ENCODE assay signal across 8 cellular contexts in genomic region chr17:59707182-59707970, GRCh38. TPM values are rescaled to one million over a fixed set of nuclear protein-coding genes. Genes with fewer than 3 reads are reported as not detected.
DNase-seq lines count a peak whose midpoint lies in the region; ATAC-seq, FAIRE-seq and TF ChIP-seq lines count a peak whose summit lies in the region.

TSS of gene PTRH2 (minus strand) at chr17:59707430. CDS start at chr17:59697978, 9,452 bp downstream.
TSS of gene VMP1 (plus strand) at chr17:59707654. CDS start at chr17:59731447, 23,793 bp downstream.

- H3K9ac ChIP-seq in mammary epithelial cell (ENCODE audit: insufficient read depth, low read length) = peak within 1 kb of the TSS; percentile 98
- H3K9ac ChIP-seq in iPS-20b (ENCODE audit: low read depth, low read length) = peak within 1 kb of the TSS; percentile 99

- in situ Hi-C loops in ACHN (cut with HindIII; ENCODE audit: low pct_ligation_motif_present, low pct_unique_long_range_greater_than_20kb, low sequenced_read_pairs) = no loop called here
- in situ Hi-C loops in mammary epithelial cell (cut with MboI; ENCODE audit: low sequenced_read_pairs in 2 of 2) = no loop called here

- peak; percentile 100 for DNase-seq in ACHN
- peak; percentile 99 for DNase-seq in NCI-H2227 (lab: John Stamatoyannopoulos, UW; ENCODE audit: unreplicated experiment)
- DNase-seq in WERI-Rb-1 = peak; percentile 100
- DNase-seq in mammary epithelial cell = peak; percentile 100
- DNase-seq in small intestine = peak; percentile 100

- H2AFZ ChIP-seq in mammary epithelial cell (ENCODE audit: low read depth, low read length) = peak within 1 kb of the TSS; percentile 94

- H3K27ac ChIP-seq in WERI-Rb-1 (peak within 1 kb of the TSS; percentile 86), mammary epithelial cell (ENCODE audit: insufficient read depth, low read depth, low read length) (peak within 1 kb of the TSS; percentile 97), iPS-20b (ENCODE audit: low read length) (peak within 1 kb of the TSS; percentile 83), small intestine (ENCODE audit: low read depth in 1 of 2, low read length in 1 of 2) (peak within 1 kb of the TSS; percentile 91 to 97)

- intact Hi-C loops in mammary epithelial cell (cut with micrococcal nuclease) = loop anchor here (2.0 kb wide), 1 partner anchor 151 kb away; no protein-coding TSS in a partner anchor

- no peak for FAIRE-seq in small intestine (lab: Jason Lieb, UNC)

- WGBS in mammary epithelial cell (ENCODE audit: low coverage, missing lambda C conversion rate) = 0% methylated on average over 35 of the region's 45 CpGs
- 0 to 1% (median 0%) methylated on average over 44 to 45 of the region's 45 CpGs for WGBS in small intestine, 3 donors

- no peaks in the 10 kb centered on the region for H3K27me3 ChIP-seq in WERI-Rb-1 (ENCODE audit: insufficient read depth, low read depth, severe bottlenecking)
- no peaks in the 10 kb centered on the region for H3K27me3 ChIP-seq in mammary epithelial cell (ENCODE audit: insufficient read depth, low read length)
- H3K27me3 ChIP-seq in iPS-20b (ENCODE audit: insufficient read depth, low read length) = no peaks in the 10 kb centered on the region
- no peaks in the 10 kb centered on the region for H3K27me3 ChIP-seq in small intestine (ENCODE audit: control insufficient read depth in 2 of 2, insufficient read depth in 2 of 2, low read length in 2 of 2)

- CTCF ChIA-PET in mammary epithelial cell (lab: Charles Lee; ENCODE audit: low non-redundant PET) = interaction anchor here (0.6 kb wide), 1 partner anchor 40 kb away, joined by 14 read pairs; no protein-coding TSS in a partner anchor

- H3K4me3 ChIP-seq in WERI-Rb-1 (ENCODE audit: low read depth, low read length) (peak within 1 kb of the TSS; percentile 85), mammary epithelial cell (replicated peaks in 1 of 3; ENCODE audit: insufficient read depth in 1 of 3, low read depth in 2 of 3, low read length in 3 of 3) (peak within 1 kb of the TSS; percentile 83 to 95 (median 88)), iPS-20b (ENCODE audit: low read length) (peak within 1 kb of the TSS; percentile 86), small intestine (ENCODE audit: low read depth in 1 of 2, low read length in 2 of 2) (peak within 1 kb of the TSS; percentile 61 to 72)

- H3K9me3 ChIP-seq in WERI-Rb-1 (ENCODE audit: severe bottlenecking) = no peaks in the 10 kb centered on the region
- no peaks in the 10 kb centered on the region for H3K9me3 ChIP-seq in mammary epithelial cell (replicated peaks; ENCODE audit: insufficient read depth, low read length)
- no peaks in the 10 kb centered on the region for H3K9me3 ChIP-seq in iPS-20b (ENCODE audit: insufficient read depth, low read depth, low read length)
- H3K9me3 ChIP-seq in small intestine (ENCODE audit: control insufficient read depth, low read depth) = no peaks in the 10 kb centered on the region

- peak within 1 kb of the TSS; percentile 93 for H3K4me2 ChIP-seq in mammary epithelial cell (ENCODE audit: insufficient read depth, low read depth, low read length)

- TF ChIP-seq CTCF in WERI-Rb-1 (IDR thresholded peaks at IDR 0.05; ENCODE audit: low read depth, low read length) = no peak
- no peak for TF ChIP-seq CTCF in mammary epithelial cell (conservative IDR thresholded peaks at IDR 0.05 in 1 of 2, IDR thresholded peaks at IDR 0.05 in 1 of 2; ENCODE audit: extremely low read depth in 1 of 2, insufficient read depth in 1 of 2, low read depth in 1 of 2, low read length in 2 of 2)

- H3K4me1 ChIP-seq in mammary epithelial cell (ENCODE audit: insufficient read depth, low read length) (peaks cover 15% of the 10 kb centered on the region), iPS-20b (ENCODE audit: insufficient read depth, low read length) (peaks cover 6% of the 10 kb centered on the region; the same call in 1 of the 2 replicates), small intestine (ENCODE audit: control insufficient read depth in 2 of 2, insufficient read depth in 1 of 2, low read depth in 1 of 2, low read length in 1 of 2) (peaks cover 3 to 8% of the 10 kb centered on the region in 2 donors)

- no peaks in the 10 kb centered on the region for H4K20me1 ChIP-seq in mammary epithelial cell (ENCODE audit: insufficient read depth, low read length)

- BruUV-seq in mammary epithelial cell (replicated peaks; lab: Mats Ljungman, UMichigan) = TSS peak; percentile 64

- H3K79me2 ChIP-seq in mammary epithelial cell (ENCODE audit: insufficient read depth, low read length) = peaks cover 98% of the 10 kb centered on the region

- ATAC-seq in GM18873 (IDR thresholded peaks at IDR 0.05; ENCODE audit: low FRiP score, unreplicated experiment) (peak; percentile 92), HG03139 (IDR thresholded peaks at IDR 0.05; ENCODE audit: unreplicated experiment) (peak; percentile 98)

- H3K36me3 ChIP-seq in WERI-Rb-1 (peaks cover 27% of the 10 kb centered on the region), mammary epithelial cell (ENCODE audit: insufficient read depth, low read length) (no peaks in the 10 kb centered on the region), iPS-20b (ENCODE audit: insufficient read depth, low read depth, low read length) (peaks cover 21% of the 10 kb centered on the region), small intestine (ENCODE audit: control insufficient read depth in 2 of 2, insufficient read depth in 2 of 2, low read length in 2 of 2) (no peaks in the 10 kb centered on the region)

- dilution Hi-C loops in mammary epithelial cell (cut with HindIII; ENCODE audit: low sequenced_read_pairs) = loop anchor here (10.0 kb wide), 1 partner anchor 67 kb away; no protein-coding TSS in a partner anchor

RNA-seq across cellular contexts. Expression of gene PTRH2, which starts in this region (rescaled TPM):
- total RNA-seq in mammary epithelial cell = 10 to 100 TPM; 23.0 to 37.4 TPM
- polyA plus RNA-seq in mammary epithelial cell (76.2 TPM), small intestine (10 to 100 TPM in 2 of 3 donors, 1 to 10 TPM in 1; 8.6 to 29.9 (median 14.5) TPM)
- 3.1 TPM for polyA minus RNA-seq in mammary epithelial cell

RNA-seq across cellular contexts. Expression of gene VMP1, which starts in this region (rescaled TPM):
- total RNA-seq in mammary epithelial cell = 100 to 1,000 TPM; 177 to 211 TPM
- 44.4 TPM for polyA plus RNA-seq in mammary epithelial cell
- polyA minus RNA-seq in mammary epithelial cell = 106 TPM
- polyA plus RNA-seq in small intestine = 100 to 1,000 TPM in 1 of 3 donors, 10 to 100 TPM in 2; 62.1 to 110 (median 84.3) TPM

Comparison
In these comparisons a context has a peak if more than half of its experiments do, and no peak if none do; other contexts are left out.
1. Peak in every context shown above with its lines: DNase-seq, ATAC-seq, H3K4me3 ChIP-seq and H3K27ac ChIP-seq.